In genomic region chr22:36561291-36561811, GRCh38 we compare ENCODE assay signal across 31 cellular contexts.
"Had no signal": no experiment of that assay in that cellular context is flagged by ENCODE, and none has a peak within 500 bp of the region (broad histone marks: within the 10 kb centered on the region; RNA-seq: fewer than 3 reads in every experiment).

No MANE protein-coding gene starts in this region.

- ATAC-seq: activated CD8-positive, alpha-beta memory T cell treated with anti-CD3 and anti-CD28 coated beads, Interleukin-2, amount 10 ng/mL, durations not matched to agents 7 days and 5 days; activated naive CD8-positive, alpha-beta T cell treated with anti-CD3 and anti-CD28 coated beads, Interleukin-2, amount 50 U/mL, for 24 hours; PC-3 had no signal

- H3K27ac ChIP-seq: VCaP had no signal

- DNase-seq: activated CD4-positive, alpha-beta memory T cell treated with anti-CD3 and anti-CD28 coated beads, Interleukin-2, amount 10 ng/mL, durations not matched to agents 7 days and 5 days; activated CD4-positive, alpha-beta T cell treated with anti-CD3 and anti-CD28 coated beads for 1 hour; activated CD4-positive, alpha-beta T cell treated with anti-CD3 and anti-CD28 coated beads for 48 hours; activated CD4-positive, CD25-positive, alpha-beta regulatory T cell; activated CD8-positive, alpha-beta memory T cell treated with anti-CD3 and anti-CD28 coated beads for 24 hours; activated CD8-positive, alpha-beta memory T cell treated with anti-CD3 and anti-CD28 coated beads, Interleukin-2, amount 10 ng/mL, durations not matched to agents 7 days and 5 days; activated CD8-positive, alpha-beta memory T cell treated with anti-CD3 and anti-CD28 coated beads, Interleukin-2, amount 50 U/mL, for 48 hours; activated effector memory CD4-positive, alpha-beta T cell treated with Interleukin-2 at 50 U/mL for 16 hours; activated naive CD4-positive, alpha-beta T cell treated with anti-CD3 and anti-CD28 coated beads, Interleukin-2, amount 10 ng/mL, durations not matched to agents 7 days and 5 days; activated naive CD8-positive, alpha-beta T cell treated with anti-CD3 and anti-CD28 coated beads, Interleukin-2, amount 50 U/mL, for 24 hours; activated T-cell treated with anti-CD3 and anti-CD28 coated beads, Interleukin-2, amount 50 U/mL, for 48 hours; anterior cingulate cortex; central memory CD4-positive, alpha-beta T cell; Kasumi-1; MM.1S; MV-4-11; NCI-H1092; NCI-H1436 treated with DMSO at 0.1 percent for 48 hours; NCI-H1694 treated with DMSO at 0.1 percent for 48 hours; NCI-H2029; NCI-H345; NCI-H524 treated with DMSO at 0.1 percent for 48 hours; PC-3; Right ventricle myocardium superior; SW 1271; T-helper 1 cell; T-helper 2 cell; T-helper 9 cell had no signal

- H3K9me3 Mint-ChIP-seq: activated CD4-positive, alpha-beta memory T cell treated with anti-CD3 and anti-CD28 coated beads, Interleukin-2, amount 10 ng/mL, durations not matched to agents 7 days and 5 days; activated naive CD4-positive, alpha-beta T cell treated with anti-CD3 and anti-CD28 coated beads, Interleukin-2, amount 10 ng/mL, durations not matched to agents 7 days and 5 days; activated naive CD8-positive, alpha-beta T cell treated with anti-CD3 and anti-CD28 coated beads, Interleukin-2, amount 50 U/mL, for 24 hours; brain had no signal

- H3K36me3 Mint-ChIP-seq: activated CD8-positive, alpha-beta memory T cell treated with anti-CD3 and anti-CD28 coated beads, Interleukin-2, amount 10 ng/mL, durations not matched to agents 7 days and 5 days; activated naive CD4-positive, alpha-beta T cell treated with anti-CD3 and anti-CD28 coated beads, Interleukin-2, amount 10 ng/mL, durations not matched to agents 7 days and 5 days; activated naive CD8-positive, alpha-beta T cell; brain had no signal

- H3K4me3 Mint-ChIP-seq: activated CD4-positive, alpha-beta memory T cell treated with anti-CD3 and anti-CD28 coated beads, Interleukin-2, amount 10 ng/mL, durations not matched to agents 7 days and 5 days; activated CD8-positive, alpha-beta memory T cell treated with anti-CD3 and anti-CD28 coated beads, Interleukin-2, amount 10 ng/mL, durations not matched to agents 7 days and 5 days; activated naive CD4-positive, alpha-beta T cell treated with anti-CD3 and anti-CD28 coated beads, Interleukin-2, amount 10 ng/mL, durations not matched to agents 7 days and 5 days; activated naive CD8-positive, alpha-beta T cell; activated naive CD8-positive, alpha-beta T cell treated with anti-CD3 and anti-CD28 coated beads, Interleukin-2, amount 50 U/mL, for 24 hours; brain had no signal

- H3K27ac Mint-ChIP-seq: activated CD4-positive, alpha-beta memory T cell treated with anti-CD3 and anti-CD28 coated beads, Interleukin-2, amount 10 ng/mL, durations not matched to agents 7 days and 5 days; activated CD8-positive, alpha-beta memory T cell treated with anti-CD3 and anti-CD28 coated beads, Interleukin-2, amount 10 ng/mL, durations not matched to agents 7 days and 5 days; activated naive CD4-positive, alpha-beta T cell treated with anti-CD3 and anti-CD28 coated beads, Interleukin-2, amount 10 ng/mL, durations not matched to agents 7 days and 5 days; activated naive CD8-positive, alpha-beta T cell; activated naive CD8-positive, alpha-beta T cell treated with anti-CD3 and anti-CD28 coated beads, Interleukin-2, amount 50 U/mL, for 24 hours had no signal

- H3K4me1 Mint-ChIP-seq: activated CD8-positive, alpha-beta memory T cell treated with anti-CD3 and anti-CD28 coated beads, Interleukin-2, amount 10 ng/mL, durations not matched to agents 7 days and 5 days; activated naive CD4-positive, alpha-beta T cell treated with anti-CD3 and anti-CD28 coated beads, Interleukin-2, amount 10 ng/mL, durations not matched to agents 7 days and 5 days had no signal
